In genomic region chr2:81060971-81061370, GRCh38 we compare ENCODE assay signal across 32 cellular contexts.
"Had no signal": no experiment of that assay in that cellular context is flagged by ENCODE, and none has a peak within 500 bp of the region (broad histone marks: within the 10 kb centered on the region; RNA-seq: fewer than 3 reads in every experiment).

No MANE protein-coding gene starts in this region.

- H3K27ac ChIP-seq: foreskin keratinocyte, heart left ventricle, left ventricle myocardium inferior, right atrium auricular region, uterus had no signal

- H3K4me3 ChIP-seq: heart left ventricle, left ventricle myocardium inferior, lung, right atrium auricular region, smooth muscle cell, uterus had no signal

- H3K9me3 ChIP-seq: uterus had no signal

- DNase-seq: activated CD4-positive, alpha-beta T cell treated with anti-CD3 and anti-CD28 coated beads for 36 hours; activated CD8-positive, alpha-beta memory T cell treated with anti-CD3 and anti-CD28 coated beads, Interleukin-2, amount 10 ng/mL, durations not matched to agents 7 days and 5 days; activated CD8-positive, alpha-beta T cell treated with anti-CD3 and anti-CD28 coated beads, Interleukin-2, amount 10 ng/mL, durations not matched to agents 7 days and 5 days; activated effector memory CD4-positive, alpha-beta T cell treated with Interleukin-2 at 50 U/mL for 16 hours; activated naive CD4-positive, alpha-beta T cell treated with Interleukin-2 at 50 U/mL for 16 hours; activated T-cell treated with anti-CD3 and anti-CD28 coated beads, Interleukin-2, amount 50 U/mL, for 72 hours; anterior cingulate cortex; endodermal cell; foreskin keratinocyte; heart left ventricle; left ventricle myocardium inferior; naive thymus-derived CD4-positive, alpha-beta T cell; nucleus accumbens; stimulated activated CD4-positive, alpha-beta T cell treated with anti-CD3 and anti-CD28 coated beads, Interleukin-1b, Interleukin-23, amount 100 ng/mL, for 48 hours; stimulated activated CD4-positive, alpha-beta T cell treated with anti-CD3 and anti-CD28 coated beads, Interleukin-4, amount 100 ng/mL, for 4 hours; stimulated activated CD8-positive, alpha-beta memory T cell treated with anti-CD3 and anti-CD28 coated beads, Interleukin-4, amount 100 ng/mL, for 48 hours; stimulated activated naive CD8-positive, alpha-beta T cell treated with anti-CD3 and anti-CD28 coated beads, Interleukin-15, amount 100 ng/mL, for 72 hours; substantia nigra; T-helper 2 cell; uterus had no signal

- H3K4me1 Mint-ChIP-seq: activated CD4-positive, alpha-beta T cell treated with anti-CD3 and anti-CD28 coated beads for 36 hours; activated CD8-positive, alpha-beta memory T cell treated with anti-CD3 and anti-CD28 coated beads, Interleukin-2, amount 10 ng/mL, durations not matched to agents 7 days and 5 days; central memory CD8-positive, alpha-beta T cell; mesothelial cell of epicardium; naive thymus-derived CD4-positive, alpha-beta T cell; neural crest cell; stimulated activated memory B cell treated with anti-CD40 and anti-IgM and Interleukin-4, amounts not matched to agents 10 μg/mL and 1 μg/mL and 100 μg/mL, for 72 hours; stimulated activated naive CD8-positive, alpha-beta T cell treated with anti-CD3 and anti-CD28 coated beads, Interleukin-15, amount 100 ng/mL, for 72 hours had no signal

- H3K9me3 Mint-ChIP-seq: type B pancreatic cell had no signal

- H3K27me3 ChIP-seq: foreskin keratinocyte, heart left ventricle, right atrium auricular region, uterus had no signal

- H3K4me3 Mint-ChIP-seq: activated CD4-positive, alpha-beta T cell treated with anti-CD3 and anti-CD28 coated beads for 36 hours; activated CD8-positive, alpha-beta memory T cell treated with anti-CD3 and anti-CD28 coated beads, Interleukin-2, amount 10 ng/mL, durations not matched to agents 7 days and 5 days; activated CD8-positive, alpha-beta T cell treated with anti-CD3 and anti-CD28 coated beads, Interleukin-2, amount 10 ng/mL, durations not matched to agents 7 days and 5 days; activated naive CD8-positive, alpha-beta T cell; activated T-cell treated with anti-CD3 and anti-CD28 coated beads, Interleukin-2, amount 50 U/mL, for 72 hours; central memory CD8-positive, alpha-beta T cell; dendritic cell treated with granulocyte-macrophage colony-stimulating factor and Interleukin-4, amounts not matched to agents 40 ng/mL and 50 ng/mL, for 4 days; endodermal cell; mesothelial cell of epicardium; naive thymus-derived CD4-positive, alpha-beta T cell; neural crest cell; stimulated activated memory B cell treated with anti-CD40 and anti-IgM and Interleukin-4, amounts not matched to agents 10 μg/mL and 1 μg/mL and 100 μg/mL, for 72 hours; stimulated activated naive CD8-positive, alpha-beta T cell treated with anti-CD3 and anti-CD28 coated beads, Interleukin-15, amount 100 ng/mL, for 72 hours; type B pancreatic cell; WTC11 had no signal

- H3K4me1 ChIP-seq: foreskin keratinocyte, heart left ventricle, left ventricle myocardium inferior, right atrium auricular region, uterus had no signal

- H3K36me3 Mint-ChIP-seq: activated CD8-positive, alpha-beta memory T cell treated with anti-CD3 and anti-CD28 coated beads, Interleukin-2, amount 10 ng/mL, durations not matched to agents 7 days and 5 days; activated naive CD8-positive, alpha-beta T cell; mesothelial cell of epicardium; naive thymus-derived CD4-positive, alpha-beta T cell; stimulated activated memory B cell treated with anti-CD40 and anti-IgM and Interleukin-4, amounts not matched to agents 10 μg/mL and 1 μg/mL and 100 μg/mL, for 72 hours; type B pancreatic cell had no signal

- H3K27me3 Mint-ChIP-seq: activated CD4-positive, alpha-beta T cell treated with anti-CD3 and anti-CD28 coated beads for 36 hours; activated CD8-positive, alpha-beta memory T cell treated with anti-CD3 and anti-CD28 coated beads, Interleukin-2, amount 10 ng/mL, durations not matched to agents 7 days and 5 days; activated naive CD8-positive, alpha-beta T cell; central memory CD8-positive, alpha-beta T cell; dendritic cell treated with granulocyte-macrophage colony-stimulating factor and Interleukin-4, amounts not matched to agents 40 ng/mL and 50 ng/mL, for 4 days; naive thymus-derived CD4-positive, alpha-beta T cell; stimulated activated memory B cell treated with anti-CD40 and anti-IgM and Interleukin-4, amounts not matched to agents 10 μg/mL and 1 μg/mL and 100 μg/mL, for 72 hours; stimulated activated naive CD8-positive, alpha-beta T cell treated with anti-CD3 and anti-CD28 coated beads, Interleukin-15, amount 100 ng/mL, for 72 hours; type B pancreatic cell had no signal

- H3K27ac Mint-ChIP-seq: activated CD4-positive, alpha-beta T cell treated with anti-CD3 and anti-CD28 coated beads for 36 hours; activated CD8-positive, alpha-beta memory T cell treated with anti-CD3 and anti-CD28 coated beads, Interleukin-2, amount 10 ng/mL, durations not matched to agents 7 days and 5 days; activated CD8-positive, alpha-beta T cell treated with anti-CD3 and anti-CD28 coated beads, Interleukin-2, amount 10 ng/mL, durations not matched to agents 7 days and 5 days; activated naive CD8-positive, alpha-beta T cell; activated T-cell treated with anti-CD3 and anti-CD28 coated beads, Interleukin-2, amount 50 U/mL, for 72 hours; dendritic cell treated with granulocyte-macrophage colony-stimulating factor and Interleukin-4, amounts not matched to agents 40 ng/mL and 50 ng/mL, for 4 days; endodermal cell; mesothelial cell of epicardium; naive thymus-derived CD4-positive, alpha-beta T cell; stimulated activated memory B cell treated with anti-CD40 and anti-IgM and Interleukin-4, amounts not matched to agents 10 μg/mL and 1 μg/mL and 100 μg/mL, for 72 hours; stimulated activated naive CD8-positive, alpha-beta T cell treated with anti-CD3 and anti-CD28 coated beads, Interleukin-15, amount 100 ng/mL, for 72 hours; type B pancreatic cell; WTC11 had no signal

- H3K4me2 ChIP-seq: smooth muscle cell had no signal

- H3K36me3 ChIP-seq: heart left ventricle, left ventricle myocardium inferior, right atrium auricular region, uterus had no signal

- ATAC-seq: activated CD4-positive, alpha-beta T cell treated with anti-CD3 and anti-CD28 coated beads for 36 hours; activated CD8-positive, alpha-beta memory T cell treated with anti-CD3 and anti-CD28 coated beads, Interleukin-2, amount 10 ng/mL, durations not matched to agents 7 days and 5 days; activated CD8-positive, alpha-beta T cell treated with anti-CD3 and anti-CD28 coated beads, Interleukin-2, amount 10 ng/mL, durations not matched to agents 7 days and 5 days; activated T-cell treated with anti-CD3 and anti-CD28 coated beads, Interleukin-2, amount 50 U/mL, for 72 hours; esophagus mucosa; foreskin keratinocyte; heart left ventricle; naive thymus-derived CD4-positive, alpha-beta T cell; stimulated activated memory B cell treated with anti-CD40 and anti-IgM and Interleukin-4, amounts not matched to agents 10 μg/mL and 1 μg/mL and 100 μg/mL, for 72 hours; stimulated activated naive CD8-positive, alpha-beta T cell treated with anti-CD3 and anti-CD28 coated beads, Interleukin-15, amount 100 ng/mL, for 72 hours; WTC11 had no signal
